Comparison of ENCODE assay signal across 35 cellular contexts in the genomic region with DNA sequence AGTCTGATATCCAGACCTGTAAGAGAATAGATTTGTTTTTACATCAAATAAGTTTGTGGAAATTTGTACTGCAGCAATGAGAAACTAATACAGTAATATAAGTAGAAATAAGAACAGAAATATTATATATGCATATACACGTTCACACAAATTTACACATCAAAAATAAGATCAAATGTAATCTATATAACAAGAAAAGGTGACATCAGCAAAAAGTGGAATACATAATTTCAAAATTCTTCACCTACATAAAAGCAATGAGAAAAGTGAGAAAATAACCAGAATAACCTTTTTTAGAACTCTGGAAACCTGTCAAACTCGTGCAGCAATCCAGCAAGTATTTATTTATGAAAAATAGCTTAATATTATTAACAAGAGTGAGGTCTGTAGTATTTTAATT.
"Had no signal": no experiment of that assay in that cellular context is flagged by ENCODE, and none has a peak within 500 bp of the region (broad histone marks: within the 10 kb centered on the region; RNA-seq: fewer than 3 reads in every experiment).

No MANE protein-coding gene starts in this region.

- ATAC-seq: activated CD8-positive, alpha-beta T cell treated with anti-CD3 and anti-CD28 coated beads for 36 hours; activated naive CD8-positive, alpha-beta T cell treated with anti-CD3 and anti-CD28 coated beads, Interleukin-2, amount 50 U/mL, for 24 hours had no signal

- H3K4me3 ChIP-seq: ascending aorta, cardiac muscle cell had no signal

- H3K36me3 Mint-ChIP-seq: activated CD4-positive, alpha-beta memory T cell treated with anti-CD3 and anti-CD28 coated beads for 36 hours; activated naive CD4-positive, alpha-beta T cell treated with anti-CD3 and anti-CD28 coated beads, Interleukin-2, amount 10 ng/mL, durations not matched to agents 7 days and 5 days; activated naive CD4-positive, alpha-beta T cell treated with anti-CD3 and anti-CD28 coated beads, Interleukin-2, amount 50 U/mL, for 24 hours; activated naive CD8-positive, alpha-beta T cell; activated naive CD8-positive, alpha-beta T cell treated with anti-CD3 and anti-CD28 coated beads, Interleukin-2, amount 10 ng/mL, durations not matched to agents 7 days and 5 days; brain had no signal

- DNase-seq: activated B cell treated with CpG ODN at 0.5 μM for 24 hours; activated CD4-positive, alpha-beta memory T cell treated with anti-CD3 and anti-CD28 coated beads for 36 hours; activated CD4-positive, alpha-beta T cell treated with anti-CD3 and anti-CD28 coated beads for 4 hours; activated CD4-positive, alpha-beta T cell treated with anti-CD3 and anti-CD28 coated beads, Interleukin-2, amount 10 ng/mL, durations not matched to agents 24 days and 14 days; activated CD4-positive, alpha-beta T cell treated with anti-CD3 and anti-CD28 coated beads, Interleukin-2, amount 50 U/mL, for 1 hour; activated CD4-positive, alpha-beta T cell treated with anti-CD3 and anti-CD28 coated beads, Interleukin-2, amount 50 U/mL, for 4 hours; activated CD4-positive, CD25-positive, alpha-beta regulatory T cell treated with anti-CD3 and anti-CD28 coated beads, Interleukin-2, amount 50 U/mL, for 72 hours; activated CD8-positive, alpha-beta memory T cell treated with anti-CD3 and anti-CD28 coated beads, Interleukin-2, amount 50 U/mL, for 4 hours; activated CD8-positive, alpha-beta T cell treated with anti-CD3 and anti-CD28 coated beads for 36 hours; activated effector memory CD4-positive, alpha-beta T cell treated with Interleukin-2 at 50 U/mL for 16 hours; activated gamma-delta T cell; activated naive CD4-positive, alpha-beta T cell treated with anti-CD3 and anti-CD28 coated beads, Interleukin-2, amount 10 ng/mL, durations not matched to agents 7 days and 5 days; activated naive CD4-positive, alpha-beta T cell treated with Interleukin-2 at 50 U/mL for 16 hours; activated naive CD8-positive, alpha-beta T cell treated with anti-CD3 and anti-CD28 coated beads, Interleukin-2, amount 10 ng/mL, durations not matched to agents 7 days and 5 days; activated naive CD8-positive, alpha-beta T cell treated with anti-CD3 and anti-CD28 coated beads, Interleukin-2, amount 50 U/mL, for 24 hours; activated T-cell treated with anti-CD3 and anti-CD28 coated beads, Interleukin-2, amount 50 U/mL, for 24 hours; activated T-cell treated with anti-CD3 and anti-CD28 coated beads, Interleukin-2, amount 50 U/mL, for 48 hours; amygdala; anterior cingulate cortex; caudate nucleus; cerebellar nuclear complex; T-helper 2 cell; T-helper 9 cell had no signal

- H3K27ac ChIP-seq: ascending aorta, cardiac muscle cell, VCaP had no signal

- H3K27ac Mint-ChIP-seq: activated B cell treated with CpG ODN at 0.5 μM for 24 hours; activated CD4-positive, alpha-beta memory T cell treated with anti-CD3 and anti-CD28 coated beads for 36 hours; activated CD4-positive, alpha-beta T cell treated with anti-CD3 and anti-CD28 coated beads, Interleukin-2, amount 10 ng/mL, durations not matched to agents 24 days and 14 days; activated CD8-positive, alpha-beta T cell treated with anti-CD3 and anti-CD28 coated beads for 36 hours; activated naive CD4-positive, alpha-beta T cell treated with anti-CD3 and anti-CD28 coated beads, Interleukin-2, amount 10 ng/mL, durations not matched to agents 7 days and 5 days; activated naive CD4-positive, alpha-beta T cell treated with anti-CD3 and anti-CD28 coated beads, Interleukin-2, amount 50 U/mL, for 24 hours; activated naive CD8-positive, alpha-beta T cell; activated naive CD8-positive, alpha-beta T cell treated with anti-CD3 and anti-CD28 coated beads, Interleukin-2, amount 10 ng/mL, durations not matched to agents 7 days and 5 days; activated naive CD8-positive, alpha-beta T cell treated with anti-CD3 and anti-CD28 coated beads, Interleukin-2, amount 50 U/mL, for 24 hours; activated T-cell treated with anti-CD3 and anti-CD28 coated beads, Interleukin-2, amount 50 U/mL, for 24 hours; activated T-helper 2 cell treated with anti-CD3 and anti-CD28 coated beads, Interferon-gamma antibody, Interleukin-2, Interleukin-4, amounts not matched to agents 10 μg/mL and 5 μg/mL and 100 μg/mL, durations not matched to agents 14 hours and 24 hours and 36 hours; brain; T-helper 1 cell treated with Interleukin-12 subunit alpha and Interleukin-12 subunit beta and Interleukin-4 antibody, amounts not matched to agents 30 μg/mL and 1 μg/mL, for 36 hours; T-helper 2 cell treated with Interferon-gamma antibody and Interleukin-4, amounts not matched to agents 5 μg/mL and 100 μg/mL, for 36 hours had no signal

- H3K4me1 ChIP-seq: ascending aorta had no signal

- H3K36me3 ChIP-seq: ascending aorta, cardiac muscle cell had no signal

- H3K4me1 Mint-ChIP-seq: activated B cell treated with CpG ODN at 0.5 μM for 24 hours; activated CD4-positive, alpha-beta T cell treated with anti-CD3 and anti-CD28 coated beads, Interleukin-2, amount 10 ng/mL, durations not matched to agents 24 days and 14 days; activated naive CD4-positive, alpha-beta T cell treated with anti-CD3 and anti-CD28 coated beads, Interleukin-2, amount 10 ng/mL, durations not matched to agents 7 days and 5 days; activated naive CD4-positive, alpha-beta T cell treated with anti-CD3 and anti-CD28 coated beads, Interleukin-2, amount 50 U/mL, for 24 hours; activated naive CD8-positive, alpha-beta T cell treated with anti-CD3 and anti-CD28 coated beads, Interleukin-2, amount 10 ng/mL, durations not matched to agents 7 days and 5 days; activated naive CD8-positive, alpha-beta T cell treated with anti-CD3 and anti-CD28 coated beads, Interleukin-2, amount 50 U/mL, for 24 hours; brain; central memory CD8-positive, alpha-beta T cell had no signal

- FAIRE-seq: bronchial epithelial cell, TTC549 had no signal

- H3K27me3 ChIP-seq: ascending aorta, cardiac muscle cell had no signal

- H3K4me3 Mint-ChIP-seq: activated B cell treated with CpG ODN at 0.5 μM for 24 hours; activated CD4-positive, alpha-beta memory T cell treated with anti-CD3 and anti-CD28 coated beads for 36 hours; activated CD4-positive, alpha-beta T cell treated with anti-CD3 and anti-CD28 coated beads, Interleukin-2, amount 10 ng/mL, durations not matched to agents 24 days and 14 days; activated CD8-positive, alpha-beta T cell treated with anti-CD3 and anti-CD28 coated beads for 36 hours; activated naive CD4-positive, alpha-beta T cell treated with anti-CD3 and anti-CD28 coated beads, Interleukin-2, amount 10 ng/mL, durations not matched to agents 7 days and 5 days; activated naive CD4-positive, alpha-beta T cell treated with anti-CD3 and anti-CD28 coated beads, Interleukin-2, amount 50 U/mL, for 24 hours; activated naive CD8-positive, alpha-beta T cell; activated naive CD8-positive, alpha-beta T cell treated with anti-CD3 and anti-CD28 coated beads, Interleukin-2, amount 10 ng/mL, durations not matched to agents 7 days and 5 days; activated naive CD8-positive, alpha-beta T cell treated with anti-CD3 and anti-CD28 coated beads, Interleukin-2, amount 50 U/mL, for 24 hours; activated T-cell treated with anti-CD3 and anti-CD28 coated beads, Interleukin-2, amount 50 U/mL, for 24 hours; brain; central memory CD8-positive, alpha-beta T cell; T-helper 1 cell treated with Interleukin-12 subunit alpha and Interleukin-12 subunit beta and Interleukin-4 antibody, amounts not matched to agents 30 μg/mL and 1 μg/mL, for 36 hours; T-helper 2 cell treated with Interferon-gamma antibody and Interleukin-4, amounts not matched to agents 5 μg/mL and 100 μg/mL, for 36 hours had no signal

- H3K9me3 Mint-ChIP-seq: activated CD4-positive, alpha-beta T cell treated with anti-CD3 and anti-CD28 coated beads, Interleukin-2, amount 10 ng/mL, durations not matched to agents 24 days and 14 days had no signal

- H3K27me3 Mint-ChIP-seq: activated B cell treated with CpG ODN at 0.5 μM for 24 hours; activated CD4-positive, alpha-beta memory T cell treated with anti-CD3 and anti-CD28 coated beads for 36 hours; activated CD4-positive, alpha-beta T cell treated with anti-CD3 and anti-CD28 coated beads, Interleukin-2, amount 10 ng/mL, durations not matched to agents 24 days and 14 days; activated CD8-positive, alpha-beta T cell treated with anti-CD3 and anti-CD28 coated beads for 36 hours; activated naive CD4-positive, alpha-beta T cell treated with anti-CD3 and anti-CD28 coated beads, Interleukin-2, amount 10 ng/mL, durations not matched to agents 7 days and 5 days; activated naive CD4-positive, alpha-beta T cell treated with anti-CD3 and anti-CD28 coated beads, Interleukin-2, amount 50 U/mL, for 24 hours; activated naive CD8-positive, alpha-beta T cell; activated naive CD8-positive, alpha-beta T cell treated with anti-CD3 and anti-CD28 coated beads, Interleukin-2, amount 10 ng/mL, durations not matched to agents 7 days and 5 days; activated naive CD8-positive, alpha-beta T cell treated with anti-CD3 and anti-CD28 coated beads, Interleukin-2, amount 50 U/mL, for 24 hours; activated T-cell treated with anti-CD3 and anti-CD28 coated beads, Interleukin-2, amount 50 U/mL, for 24 hours; central memory CD8-positive, alpha-beta T cell had no signal
